Comparison of ENCODE assay signal across 22 cellular contexts in genomic region chr4:69731826-69732225, GRCh38. TPM values are rescaled to one million over a fixed set of nuclear protein-coding genes. Genes with fewer than 3 reads are reported as not detected.
DNase-seq lines count a peak whose midpoint lies in the region; TF ChIP-seq lines count a peak whose summit lies in the region.
"Had no signal": no experiment of that assay in that cellular context is flagged by ENCODE, and none has a peak within 500 bp of the region (broad histone marks: within the 10 kb centered on the region; RNA-seq: fewer than 3 reads in every experiment).

No MANE protein-coding gene starts in this region.

- H3K36me3 Mint-ChIP-seq in nephron (ENCODE audit: low read depth) = no peaks in the 10 kb centered on the region
- H3K36me3 Mint-ChIP-seq: IgD-negative memory B cell had no signal

- no peaks in the 10 kb centered on the region for H3K9me3 Mint-ChIP-seq in nephron
- H3K9me3 Mint-ChIP-seq: GM23338, IgD-negative memory B cell had no signal

- no peak overlapping the region for H3K27ac ChIP-seq in substantia nigra (ENCODE audit: low read depth, low read length, poor library complexity, severe bottlenecking)

- no peak overlapping the region for H3K4me3 ChIP-seq in astrocyte of the cerebellum (ENCODE audit: low read depth, low read length)
- H3K4me3 ChIP-seq: GM23338, MG63 had no signal

- H3K4me3 Mint-ChIP-seq in nephron = no peak overlapping the region
- H3K4me3 Mint-ChIP-seq: B cell, GM23338, IgD-negative memory B cell had no signal

- H3K27me3 Mint-ChIP-seq in nephron (ENCODE audit: low read depth) = no peaks in the 10 kb centered on the region
- H3K27me3 Mint-ChIP-seq: B cell, IgD-negative memory B cell had no signal

- no peak for TF ChIP-seq CTCF in astrocyte of the cerebellum (IDR thresholded peaks at IDR 0.05; ENCODE audit: low read depth, low read length, missing control alignments)
- TF ChIP-seq CTCF in nephron (IDR thresholded peaks at IDR 0.05; ENCODE audit: unreplicated experiment in 3 of 3) = no peak

- peaks cover 42% of the 10 kb centered on the region for H3K4me1 Mint-ChIP-seq in nephron
- H3K4me1 Mint-ChIP-seq: B cell, GM23338, IgD-negative memory B cell had no signal

- DNase-seq in RPMI7951 (ENCODE audit: low read depth) (peak; percentile 9), astrocyte of the cerebellum (ENCODE audit: low read depth) (peak; percentile 15), fibroblast of peridontal ligament (ENCODE audit: extremely low read depth) (peak; percentile 17), SK-N-DZ (ENCODE audit: low spot score) (no peak), DMS 273 (lab: John Stamatoyannopoulos, UW; ENCODE audit: unreplicated experiment) (no peak), substantia nigra (lab: John Stamatoyannopoulos, UW) (no peak)
- DNase-seq: Caco-2, DMS153, GF-D8, HCEC 1CT, Karpas-422, NCI-H1092, NCI-H1694, NCI-H2081 treated with DMSO at 0.1 percent for 48 hours, NCI-H774, Right ventricle myocardium superior had no signal

- in situ Hi-C loops in astrocyte of the cerebellum (cut with HindIII; ENCODE audit: low sequenced_read_pairs) = no loop called here

- peak overlapping the region; percentile 83 to 92 (median 90) for H3K27ac Mint-ChIP-seq in nephron
- H3K27ac Mint-ChIP-seq: B cell, GM23338, IgD-negative memory B cell had no signal

RNA-seq across cellular contexts. Expression of gene SULT1B1, which starts 28.6 kb away (rescaled TPM):
- total RNA-seq in RPMI7951 (2014; rRNA removed; shearing (Covaris generic)) = not detected in 2 replicates
- polyA plus RNA-seq in SK-N-DZ (2014; cell fraction: cytosol; rRNA removed) = not detected in 2 replicates
- polyA plus RNA-seq in SK-N-DZ (2014; cell fraction: nucleus; rRNA removed) = not detected in 2 replicates
- total RNA-seq: GM23338 had no signal
- polyA plus RNA-seq: AG04450, GM23338 had no signal

Comparison
In these comparisons a context has a peak if more than half of its experiments do, and no peak if none do; other contexts are left out.
1. DNase-seq: peak in RPMI7951 (single experiment), astrocyte of the cerebellum (single experiment) and fibroblast of peridontal ligament (single experiment); none in SK-N-DZ (single experiment), DMS 273 (single experiment) and substantia nigra (0 of 49).